In the genomic region with DNA sequence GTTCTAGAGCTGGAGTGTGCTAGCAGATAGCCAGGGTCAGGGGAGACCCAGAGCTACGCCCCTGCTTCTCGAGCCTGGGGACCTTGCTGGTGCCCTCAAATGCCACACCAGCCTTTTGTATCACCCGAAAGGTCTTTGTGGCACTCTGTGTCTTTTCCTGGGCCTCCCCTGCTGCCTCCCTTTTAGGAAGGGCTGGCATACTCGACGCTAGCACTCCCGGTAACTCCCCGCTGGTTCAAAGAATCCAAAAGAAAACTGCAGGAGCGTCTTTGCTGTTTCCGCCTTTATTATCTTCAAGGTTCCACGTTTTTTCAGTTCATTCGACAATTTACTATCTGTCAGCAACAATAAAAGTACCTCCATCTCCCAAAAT, we compare ENCODE assay signal across 1 cellular context.
TF ChIP-seq lines count a peak whose summit lies in the region.

No MANE protein-coding gene starts in this region.

TF ChIP-seq in A549, 52 proteins besides CTCF, POLR2A, EP300 and RAD21 (continued from another document):
- TF ChIP-seq, protein P1, sequence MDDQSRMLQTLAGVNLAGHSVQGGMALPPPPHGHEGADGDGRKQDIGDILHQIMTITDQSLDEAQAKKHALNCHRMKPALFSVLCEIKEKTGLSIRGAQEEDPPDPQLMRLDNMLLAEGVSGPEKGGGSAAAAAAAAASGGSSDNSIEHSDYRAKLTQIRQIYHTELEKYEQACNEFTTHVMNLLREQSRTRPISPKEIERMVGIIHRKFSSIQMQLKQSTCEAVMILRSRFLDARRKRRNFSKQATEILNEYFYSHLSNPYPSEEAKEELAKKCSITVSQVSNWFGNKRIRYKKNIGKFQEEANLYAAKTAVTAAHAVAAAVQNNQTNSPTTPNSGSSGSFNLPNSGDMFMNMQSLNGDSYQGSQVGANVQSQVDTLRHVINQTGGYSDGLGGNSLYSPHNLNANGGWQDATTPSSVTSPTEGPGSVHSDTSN (IDR thresholded peaks at IDR 0.05): no peak
- TF ChIP-seq MAX (IDR thresholded peaks at IDR 0.05): no peak
- no peak for TF ChIP-seq ZSCAN20 (CRISPR knock-in tag; IDR thresholded peaks at IDR 0.05)
- 0 out of 2 replicates have a peak, but pooled peaks have one; percentile 42 for TF ChIP-seq HOXA7 (CRISPR knock-in tag; IDR thresholded peaks at IDR 0.05)
- TF ChIP-seq TFCP2L1 (CRISPR knock-in tag; IDR thresholded peaks at IDR 0.05): no peak
- no peak for TF ChIP-seq FOSB (CRISPR knock-in tag; IDR thresholded peaks at IDR 0.05)
- TF ChIP-seq FOSL2 (IDR thresholded peaks at IDR 0.05): no peak
- no peak for TF ChIP-seq FOSL2 (CRISPR knock-in tag; IDR thresholded peaks at IDR 0.05)
- no peak for TF ChIP-seq RARB (CRISPR knock-in tag; IDR thresholded peaks at IDR 0.05)
- peak; percentile 18; the same call in 1 of the 2 replicates for TF ChIP-seq FOXS1 (CRISPR knock-in tag; IDR thresholded peaks at IDR 0.05)
- no peak for TF ChIP-seq CHD2 (IDR thresholded peaks at IDR 0.05; ENCODE audit: low read length, partially characterized antibody)
- no peak for TF ChIP-seq EHF (CRISPR knock-in tag; IDR thresholded peaks at IDR 0.05)
